31 cellular contexts compared by ENCODE assay signal in genomic region chr22:23364389-23364788, GRCh38.
"Had no signal": no experiment of that assay in that cellular context is flagged by ENCODE, and none has a peak within 500 bp of the region (broad histone marks: within the 10 kb centered on the region; RNA-seq: fewer than 3 reads in every experiment).

No MANE protein-coding gene starts in this region.

- H3K9me3 ChIP-seq: ovary, psoas muscle, spleen, suprapubic skin, testis, tibial artery, transverse colon, upper lobe of left lung, vagina had no signal

- H3K4me1 ChIP-seq: parathyroid adenoma, psoas muscle, spleen, suprapubic skin, testis, tibial artery, transverse colon, upper lobe of left lung, vagina had no signal

- H3K9me3 Mint-ChIP-seq: natural killer cell; nephron; neural progenitor cell; stimulated activated memory B cell treated with anti-CD40 and anti-IgM and Interleukin-4, amounts not matched to agents 10 μg/mL and 1 μg/mL and 100 μg/mL, for 72 hours had no signal

- H3K27ac Mint-ChIP-seq: natural killer cell; nephron; neural progenitor cell; progenitor cell of endocrine pancreas; stimulated activated memory B cell treated with anti-CD40 and anti-IgM and Interleukin-4, amounts not matched to agents 10 μg/mL and 1 μg/mL and 100 μg/mL, for 72 hours had no signal

- H3K36me3 ChIP-seq: neural progenitor cell, ovary, spleen, suprapubic skin, tibial artery, transverse colon, upper lobe of left lung, vagina had no signal

- H3K27me3 ChIP-seq: ovary, testis, upper lobe of left lung, vagina had no signal

- H3K4me2 ChIP-seq: neural progenitor cell, smooth muscle cell had no signal

- H2AFZ ChIP-seq: neural progenitor cell, parathyroid adenoma had no signal

- H3K36me3 Mint-ChIP-seq: natural killer cell; neural progenitor cell; stimulated activated memory B cell treated with anti-CD40 and anti-IgM and Interleukin-4, amounts not matched to agents 10 μg/mL and 1 μg/mL and 100 μg/mL, for 72 hours had no signal

- H3K79me2 ChIP-seq: parathyroid adenoma had no signal

- ATAC-seq: natural killer cell; psoas muscle; right cardiac atrium; sciatic nerve; stimulated activated memory B cell treated with anti-CD40 and anti-IgM and Interleukin-4, amounts not matched to agents 10 μg/mL and 1 μg/mL and 100 μg/mL, for 72 hours; stimulated activated naive CD8-positive, alpha-beta T cell treated with anti-CD3 and anti-CD28 coated beads, Interleukin-15, amount 100 ng/mL, for 72 hours; stimulated activated naive CD8-positive, alpha-beta T cell treated with anti-CD3 and anti-CD28 coated beads, Interleukin-15, Interleukin-2, amounts not matched to agents 100 U/mL and 50 U/mL, for 24 hours had no signal

- H3K4me3 Mint-ChIP-seq: natural killer cell; nephron; neural progenitor cell; stimulated activated memory B cell treated with anti-CD40 and anti-IgM and Interleukin-4, amounts not matched to agents 10 μg/mL and 1 μg/mL and 100 μg/mL, for 72 hours; stimulated activated naive CD8-positive, alpha-beta T cell treated with anti-CD3 and anti-CD28 coated beads, Interleukin-15, amount 100 ng/mL, for 72 hours had no signal

- DNase-seq: natural killer cell; occipital lobe; ovary; posterior cingulate gyrus; psoas muscle; right cardiac atrium; spleen; stimulated activated CD4-positive, alpha-beta T cell treated with anti-CD3 and anti-CD28 coated beads, Interleukin-12 subunit alpha, Interleukin-12 subunit beta, amount 100 ng/mL, for 4 hours; stimulated activated CD4-positive, alpha-beta T cell treated with anti-CD3 and anti-CD28 coated beads, Interleukin-1b, Interleukin-23, amount 100 ng/mL, for 48 hours; stimulated activated CD4-positive, alpha-beta T cell treated with anti-CD3 and anti-CD28 coated beads, Interleukin-4, amount 100 ng/mL, for 1 hour; stimulated activated CD4-positive, alpha-beta T cell treated with anti-CD3 and anti-CD28 coated beads, Interleukin-4, amount 100 ng/mL, for 4 hours; stimulated activated CD8-positive, alpha-beta memory T cell treated with anti-CD3 and anti-CD28 coated beads, Interleukin-4, amount 100 ng/mL, for 48 hours; stimulated activated naive CD4-positive, alpha-beta T cell; stimulated activated naive CD8-positive, alpha-beta T cell treated with anti-CD3 and anti-CD28 coated beads, Interleukin-15, amount 100 ng/mL, for 72 hours; stimulated activated naive CD8-positive, alpha-beta T cell treated with anti-CD3 and anti-CD28 coated beads, Interleukin-15, Interleukin-2, amounts not matched to agents 100 U/mL and 50 U/mL, for 24 hours; substantia nigra; testis; tibial artery; transverse colon; upper lobe of left lung had no signal

- H3K27ac ChIP-seq: neural progenitor cell, ovary, parathyroid adenoma, psoas muscle, skin epidermis, spleen, suprapubic skin, testis, tibial artery, transverse colon, upper lobe of left lung, vagina had no signal

- FAIRE-seq: urothelium cell line had no signal

- H3K4me3 ChIP-seq: neural progenitor cell, ovary, psoas muscle, skin epidermis, smooth muscle cell, spleen, suprapubic skin, testis, tibial artery, transverse colon, upper lobe of left lung, vagina had no signal

- H3K9ac ChIP-seq: neural progenitor cell, parathyroid adenoma had no signal

- H3K4me1 Mint-ChIP-seq: nephron; neural progenitor cell; stimulated activated memory B cell treated with anti-CD40 and anti-IgM and Interleukin-4, amounts not matched to agents 10 μg/mL and 1 μg/mL and 100 μg/mL, for 72 hours; stimulated activated naive CD8-positive, alpha-beta T cell treated with anti-CD3 and anti-CD28 coated beads, Interleukin-15, amount 100 ng/mL, for 72 hours had no signal
